ENCODE assay signal across 18 cellular contexts in genomic region chr6:142722010-142722409, GRCh38.
A peak's percentile ranks its signal among the peaks of the same experiment; 100 is the strongest.
DNase-seq lines count a peak whose midpoint lies in the region; ATAC-seq and TF ChIP-seq lines count a peak whose summit lies in the region.
"Had no signal": no experiment of that assay in that cellular context is flagged by ENCODE, and none has a peak within 500 bp of the region (broad histone marks: within the 10 kb centered on the region; RNA-seq: fewer than 3 reads in every experiment).

No MANE protein-coding gene starts in this region.

- ATAC-seq in left ventricle myocardium superior (peak; percentile 21), HG03066 (IDR thresholded peaks at IDR 0.05; ENCODE audit: low read depth, unreplicated experiment) (peak; percentile 64), GM18907 (IDR thresholded peaks at IDR 0.05; ENCODE audit: unreplicated experiment) (no peak)
- ATAC-seq: A549, Panc1 had no signal

- no peaks in the 10 kb centered on the region for H3K4me1 ChIP-seq in right atrium auricular region
- H3K4me1 ChIP-seq: A549, HAP-1 had no signal

- H3K36me3 ChIP-seq in right atrium auricular region, result no peaks in the 10 kb centered on the region
- H3K36me3 ChIP-seq: HAP-1, MG63 had no signal

- TF ChIP-seq CTCF in right atrium auricular region (IDR thresholded peaks at IDR 0.05), result no peak

- no peak overlapping the region for H3K4me3 ChIP-seq in right atrium auricular region
- H3K4me3 ChIP-seq: A549, HAP-1, MG63 had no signal

- no peak overlapping the region for H3K27ac ChIP-seq in right atrium auricular region
- H3K27ac ChIP-seq: A549 had no signal

- intact Hi-C loops in left ventricle myocardium superior (cut with micrococcal nuclease), result no loop called here

- peaks cover 4 to 19% of the 10 kb centered on the region in 2 donors for H3K9me3 ChIP-seq in right atrium auricular region
- H3K9me3 ChIP-seq: HAP-1 had no signal

- H3K27me3 ChIP-seq in right atrium auricular region, result no peaks in the 10 kb centered on the region
- H3K27me3 ChIP-seq: MG63 had no signal

- DNase-seq in left ventricle myocardium superior (no peak), right atrium auricular region (ENCODE audit: low spot score) (no peak), MV-4-11 (lab: John Stamatoyannopoulos, UW) (peak; percentile 85), SW 1271 (lab: John Stamatoyannopoulos, UW) (no peak), GM03348 (ENCODE audit: low spot score) (no peak), HK-2 (ENCODE audit: unreplicated experiment) (no peak)
- DNase-seq: CD4-positive, CD25-positive, alpha-beta regulatory T cell; MG63; NCI-H1436 treated with DMSO at 0.1 percent for 48 hours; NCI-H226; NCI-H526; NK-92 treated with Interleukin-12 subunit alpha and Interleukin-12 subunit beta, amount 100 ng/mL, for 24 hours; Right ventricle myocardium superior had no signal
